Comparison of ENCODE assay signal across 19 cellular contexts in the genomic region with DNA sequence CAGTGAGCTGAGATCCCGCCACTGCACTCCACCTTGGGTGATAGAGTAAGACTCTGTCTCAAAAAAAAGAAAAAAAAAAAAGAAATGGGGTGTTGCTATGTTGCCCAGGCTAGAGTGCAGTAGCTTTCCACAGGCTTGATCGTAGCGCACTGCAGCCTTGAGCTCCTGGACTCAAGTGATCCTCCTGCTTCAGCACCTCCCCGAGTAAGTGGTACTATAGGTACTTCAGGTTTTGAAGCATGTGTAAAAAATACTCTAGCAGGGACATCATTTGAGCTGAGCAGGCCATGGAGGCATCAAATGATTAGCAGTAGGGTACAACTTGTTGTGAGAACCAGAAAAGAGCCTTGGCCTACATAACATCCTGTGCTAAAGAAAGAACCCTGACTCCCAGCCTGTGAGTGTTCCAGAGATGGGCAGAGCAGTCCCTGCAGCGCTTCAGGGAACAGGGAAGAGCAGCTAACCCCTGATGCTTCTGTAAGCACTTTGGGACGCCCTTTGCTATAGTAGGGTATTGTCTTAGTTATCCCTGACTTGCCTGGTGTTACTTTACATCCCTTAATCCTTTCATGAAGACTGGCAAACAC.
DNase-seq lines count a peak whose midpoint lies in the region; ATAC-seq, FAIRE-seq and TF ChIP-seq lines count a peak whose summit lies in the region.
"Had no signal": no experiment of that assay in that cellular context is flagged by ENCODE, and none has a peak within 500 bp of the region (broad histone marks: within the 10 kb centered on the region; RNA-seq: fewer than 3 reads in every experiment).

No MANE protein-coding gene starts in this region.

- FAIRE-seq in RCC 7860 (lab: Jason Lieb, UNC): no peak
- FAIRE-seq: GM12891, GM18507, H54 had no signal

- H3K4me3 ChIP-seq in right atrium auricular region: no peak overlapping the region
- H3K4me3 ChIP-seq in left lung: no peak overlapping the region
- no peak overlapping the region for H3K4me3 ChIP-seq in upper lobe of right lung
- H3K4me3 ChIP-seq: GM23338, HAP-1 had no signal

- no peaks in the 10 kb centered on the region for H3K4me1 ChIP-seq in right atrium auricular region
- no peaks in the 10 kb centered on the region for H3K4me1 ChIP-seq in left lung
- no peaks in the 10 kb centered on the region for H3K4me1 ChIP-seq in upper lobe of right lung
- H3K4me1 ChIP-seq: HAP-1 had no signal

- H3K36me3 ChIP-seq in right atrium auricular region: no peaks in the 10 kb centered on the region
- H3K36me3 ChIP-seq in left lung: no peaks in the 10 kb centered on the region
- H3K36me3 ChIP-seq in upper lobe of right lung: no peaks in the 10 kb centered on the region
- H3K36me3 ChIP-seq: HAP-1 had no signal

- H3K27ac ChIP-seq in right atrium auricular region: no peak overlapping the region
- no peak overlapping the region for H3K27ac ChIP-seq in left lung
- no peak overlapping the region for H3K27ac ChIP-seq in upper lobe of right lung

- intact Hi-C loops in Right ventricle myocardium inferior (cut with DNase I) (no loop called here), left lung (cut with DNase I) (no loop called here), upper lobe of right lung (cut with DNase I) (no loop called here)

- TF ChIP-seq CTCF in right atrium auricular region (IDR thresholded peaks at IDR 0.05) (no peak), left lung (IDR thresholded peaks at IDR 0.05) (no peak), upper lobe of right lung (IDR thresholded peaks at IDR 0.05) (no peak)

- H3K27me3 ChIP-seq in right atrium auricular region (no peaks in the 10 kb centered on the region), left lung (no peaks in the 10 kb centered on the region), upper lobe of right lung (no peaks in the 10 kb centered on the region)

- H3K9me3 ChIP-seq in right atrium auricular region: no peaks in the 10 kb centered on the region
- H3K9me3 ChIP-seq in left lung: no peaks in the 10 kb centered on the region
- no peaks in the 10 kb centered on the region for H3K9me3 ChIP-seq in upper lobe of right lung
- H3K9me3 ChIP-seq: HAP-1 had no signal

- DNase-seq in right atrium auricular region (ENCODE audit: low spot score) (peak; percentile 18), Right ventricle myocardium inferior (ENCODE audit: missing footprints) (no peak), left lung (no peak), upper lobe of right lung (no peak), RCC 7860 (ENCODE audit: low spot score) (no peak)
- DNase-seq: C1 segment of cervical spinal cord; Calu3; CD4-positive, alpha-beta memory T cell; COR-L47; DMS53; DMS79 treated with DMSO at 0.1 percent for 48 hours; GF-D8; HFFc6 had no signal

- ATAC-seq in Right ventricle myocardium inferior: no peak
- ATAC-seq in left lung: peak; percentile 59
- peak; percentile 48 for ATAC-seq in upper lobe of right lung
- no peak for ATAC-seq in HG03025 (IDR thresholded peaks at IDR 0.05; ENCODE audit: low FRiP score, unreplicated experiment)
- ATAC-seq: GM23338 had no signal

Comparison
In these comparisons a context has a peak if more than half of its experiments do, and no peak if none do; other contexts are left out.
1. ATAC-seq: peak in left lung (single experiment) and upper lobe of right lung (single experiment); none in Right ventricle myocardium inferior (single experiment) and HG03025 (single experiment).